8 cellular contexts compared by ENCODE assay signal in the genomic region with DNA sequence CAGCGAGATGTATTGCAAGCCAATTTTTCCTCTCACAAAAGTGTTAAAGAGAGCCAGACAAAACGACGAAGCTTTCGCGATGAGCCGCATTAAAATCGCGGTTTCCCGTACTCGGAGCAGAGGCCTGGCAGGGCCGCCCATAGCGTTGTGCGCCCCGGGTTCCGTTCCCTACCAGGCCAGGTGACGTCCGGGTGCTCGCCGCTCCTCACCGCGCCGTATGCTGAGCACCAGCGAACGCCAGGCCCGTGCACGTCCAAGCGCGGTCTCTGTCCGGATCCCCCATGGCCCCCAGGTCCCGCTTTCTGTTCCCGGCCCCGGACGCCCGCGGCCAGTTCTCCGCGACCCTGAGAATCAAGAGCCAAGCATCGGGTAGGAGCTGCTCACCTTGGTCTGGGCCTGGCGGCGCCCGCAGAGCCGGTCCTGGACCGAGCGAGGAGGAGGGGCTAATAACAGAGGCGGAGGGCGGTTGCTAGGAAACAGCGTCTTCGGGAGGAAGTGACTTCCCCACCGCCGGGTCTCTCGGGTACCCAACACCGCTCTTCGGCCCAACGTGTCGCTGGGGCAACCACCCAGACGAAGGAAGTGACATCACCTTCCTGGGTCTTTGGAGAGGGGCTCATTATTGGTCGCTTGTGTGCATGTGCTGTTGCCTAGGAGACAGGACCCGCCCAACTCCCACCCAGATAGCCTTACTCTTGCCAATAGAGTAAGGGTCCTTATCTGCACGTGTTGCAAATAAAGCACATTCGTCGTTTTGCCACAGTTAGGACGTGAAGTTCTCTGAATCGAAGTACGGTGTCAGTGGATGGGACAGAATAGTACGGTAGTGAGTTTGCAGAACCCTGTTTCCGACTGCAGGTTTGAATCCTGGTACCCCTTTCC. TPM values are rescaled to one million over a fixed set of nuclear protein-coding genes. Genes with fewer than 3 reads are reported as not detected.
DNase-seq lines count a peak whose midpoint lies in the region; ATAC-seq and TF ChIP-seq lines count a peak whose summit lies in the region.

A gene (minus strand): TSS at position 579 of the 882 bp plus-strand sequence. CDS start 1,115 bp downstream, outside the sequence.

- peak; percentile 78 to 95 (median 88) for DNase-seq in CD8-positive, alpha-beta T cell
- peak; percentile 53 for DNase-seq in HS-27A (ENCODE audit: low read depth)
- DNase-seq in Peyer's patch: peak; percentile 60 to 95 (median 94)
- peak; percentile 94 for DNase-seq in activated effector memory CD4-positive, alpha-beta T cell treated with anti-CD3 and anti-CD28 coated beads, Interleukin-2, amount 50 U/mL, for 16 hours
- DNase-seq in fibroblast of villous mesenchyme (ENCODE audit: low read depth): peak; percentile 94
- peak; percentile 99 for DNase-seq in neural progenitor cell (ENCODE audit: low spot score)

- H3K27me3 ChIP-seq in CD8-positive, alpha-beta T cell (ENCODE audit: insufficient read depth, low read length): no peaks in the 10 kb centered on the region
- H3K27me3 ChIP-seq in Peyer's patch: peaks cover 0 to 7% of the 10 kb centered on the region in 2 donors
- H3K27me3 ChIP-seq in neural progenitor cell: peaks cover 19% of the 10 kb centered on the region
- H3K27me3 ChIP-seq in stomach smooth muscle (ENCODE audit: control insufficient read depth in 1 of 2, insufficient read depth in 2 of 2, low read length in 2 of 2): no peaks in the 10 kb centered on the region

- peaks cover 8% of the 10 kb centered on the region for H3K4me1 ChIP-seq in CD8-positive, alpha-beta T cell (ENCODE audit: insufficient read depth, low read length)
- H3K4me1 ChIP-seq in Peyer's patch (no peaks in the 10 kb centered on the region), neural progenitor cell (peaks cover 11% of the 10 kb centered on the region), stomach smooth muscle (ENCODE audit: control insufficient read depth, insufficient read depth, low read length) (no peaks in the 10 kb centered on the region)

- H3K27ac ChIP-seq in CD8-positive, alpha-beta T cell (ENCODE audit: low read depth, low read length): peak within 1 kb of the TSS; percentile 88
- H3K27ac ChIP-seq in Peyer's patch: peak within 1 kb of the TSS; percentile 30 to 74 (median 50)
- H3K27ac ChIP-seq in neural progenitor cell: no peak within 1 kb of the TSS
- H3K27ac ChIP-seq in stomach smooth muscle (ENCODE audit: low read length): no peak within 1 kb of the TSS

- peak within 1 kb of the TSS; percentile 77 for H3K4me3 ChIP-seq in CD8-positive, alpha-beta T cell (ENCODE audit: low read depth, low read length)
- H3K4me3 ChIP-seq in Peyer's patch (peak within 1 kb of the TSS; percentile 53 to 77 (median 62)), fibroblast of villous mesenchyme (ENCODE audit: low read depth, low read length) (peak within 1 kb of the TSS; percentile 80), neural progenitor cell (peak within 1 kb of the TSS; percentile 61), stomach smooth muscle (ENCODE audit: low read length in 2 of 2) (peak within 1 kb of the TSS; percentile 84 to 86)

- no peak for TF ChIP-seq POLR2A in Peyer's patch (IDR thresholded peaks at IDR 0.05)

- intact Hi-C loops in CD8-positive, alpha-beta T cell (cut with DNase I, micrococcal nuclease): loop anchor here (1.0 to 10.0 kb wide), 4 partner anchors 569 to 826 kb away; a partner anchor contains a TSS

- no peak for TF ChIP-seq CTCF in CD8-positive, alpha-beta T cell (IDR thresholded peaks at IDR 0.05)
- TF ChIP-seq CTCF in Peyer's patch (IDR thresholded peaks at IDR 0.05): no peak
- TF ChIP-seq CTCF in fibroblast of villous mesenchyme (IDR thresholded peaks at IDR 0.05; ENCODE audit: insufficient read depth, low read depth, low read length): no peak
- TF ChIP-seq CTCF in neural progenitor cell (IDR thresholded peaks at IDR 0.05): no peak

- no peaks in the 10 kb centered on the region for H3K9me3 Mint-ChIP-seq in CD8-positive, alpha-beta T cell
- no peaks in the 10 kb centered on the region for H3K9me3 Mint-ChIP-seq in neural progenitor cell

- POLR2A ChIA-PET in CD8-positive, alpha-beta T cell (lab: Charles Lee): interaction anchor here (0.6 to 2.9 kb wide), 3 partner anchors 9 to 826 kb away, joined by 3 to 11 read pairs (median 5); a partner anchor contains a TSS

- peaks cover 23% of the 10 kb centered on the region for H3K79me2 ChIP-seq in neural progenitor cell (ENCODE audit: low read depth)

- peak within 1 kb of the TSS; percentile 80 for H2AFZ ChIP-seq in neural progenitor cell (replicated peaks)

- CTCF ChIA-PET in CD8-positive, alpha-beta T cell (lab: Charles Lee): interaction anchor here (1.6 to 4.2 kb wide), 2 partner anchors 577 to 826 kb away, joined by 4 to 23 read pairs; a partner anchor contains a TSS

- ATAC-seq in CD8-positive, alpha-beta T cell: peak; percentile 88
- ATAC-seq in GM19468 (IDR thresholded peaks at IDR 0.05; ENCODE audit: extremely low read depth, unreplicated experiment): peak; percentile 99

- no peaks in the 10 kb centered on the region for H3F3A ChIP-seq in neural progenitor cell (ENCODE audit: low read depth)

- no peaks in the 10 kb centered on the region for H3K36me3 ChIP-seq in CD8-positive, alpha-beta T cell (ENCODE audit: insufficient read depth, low read length)
- H3K36me3 ChIP-seq in Peyer's patch (no peaks in the 10 kb centered on the region), neural progenitor cell (peaks cover 8% of the 10 kb centered on the region), stomach smooth muscle (ENCODE audit: control insufficient read depth in 2 of 2, insufficient read depth in 2 of 2, low read length in 2 of 2) (peaks cover 0 to 4% of the 10 kb centered on the region in 2 donors)

- no peaks in the 10 kb centered on the region for H3K9me3 ChIP-seq in CD8-positive, alpha-beta T cell (ENCODE audit: low read length)
- no peaks in the 10 kb centered on the region for H3K9me3 ChIP-seq in Peyer's patch
- H3K9me3 ChIP-seq in neural progenitor cell (ENCODE audit: low read depth): no peaks in the 10 kb centered on the region
- H3K9me3 ChIP-seq in stomach smooth muscle (ENCODE audit: control insufficient read depth in 2 of 2, low read length in 2 of 2): no peaks in the 10 kb centered on the region

- peak within 1 kb of the TSS; percentile 90 for H3K4me3 Mint-ChIP-seq in CD8-positive, alpha-beta T cell
- H3K4me3 Mint-ChIP-seq in neural progenitor cell: peak within 1 kb of the TSS; percentile 96

- H3K27me3 Mint-ChIP-seq in CD8-positive, alpha-beta T cell (ENCODE audit: low read depth): no peaks in the 10 kb centered on the region
- H3K27me3 Mint-ChIP-seq in neural progenitor cell (ENCODE audit: insufficient read depth, low read depth): no peaks in the 10 kb centered on the region

- peak within 1 kb of the TSS; percentile 89 for H3K27ac Mint-ChIP-seq in CD8-positive, alpha-beta T cell
- H3K27ac Mint-ChIP-seq in neural progenitor cell: peak within 1 kb of the TSS; percentile 78

- peaks cover 22% of the 10 kb centered on the region for H3K4me1 Mint-ChIP-seq in CD8-positive, alpha-beta T cell (ENCODE audit: low read depth)
- H3K4me1 Mint-ChIP-seq in neural progenitor cell: peaks cover 22% of the 10 kb centered on the region

- H4K20me1 ChIP-seq in neural progenitor cell (ENCODE audit: low read depth): no peaks in the 10 kb centered on the region

- peak within 1 kb of the TSS; percentile 79 for H3K4me2 ChIP-seq in neural progenitor cell

- H3K9ac ChIP-seq in neural progenitor cell (peak within 1 kb of the TSS; percentile 17), stomach smooth muscle (ENCODE audit: low read length in 2 of 2) (peak within 1 kb of the TSS; percentile 66 to 74)

- peaks cover 14% of the 10 kb centered on the region for H3K36me3 Mint-ChIP-seq in CD8-positive, alpha-beta T cell
- peaks cover 4% of the 10 kb centered on the region for H3K36me3 Mint-ChIP-seq in neural progenitor cell

RNA-seq across cellular contexts. Expression of the gene that starts here (rescaled TPM):
- total RNA-seq in CD8-positive, alpha-beta T cell: 10 to 100 TPM; 17.2 to 18.6 TPM
- total RNA-seq in Peyer's patch: 1 to 10 TPM in 3 of 4 donors, under 1 TPM in 1; 0.18 to 5.0 (median 2.1) TPM
- 11.3 and 17.7 TPM in 2 replicates for total RNA-seq in fibroblast of villous mesenchyme
- total RNA-seq in neural progenitor cell (ENCODE audit: low replicate concordance): 14.2 and 29.1 TPM in 2 replicates

Comparison
In these comparisons a context has a peak if more than half of its experiments do, and no peak if none do; other contexts are left out.
1. H3K27ac ChIP-seq: peak in CD8-positive, alpha-beta T cell (single experiment) and Peyer's patch (4 of 4); none in neural progenitor cell (single experiment) and stomach smooth muscle (single experiment).
2. Peak in every context shown above with its lines, with median percentiles within 50 percentile points of each other: DNase-seq and H3K4me3 ChIP-seq.